In genomic region chr10:61784354-61785131, GRCh38 we compare ENCODE assay signal across 20 cellular contexts.
DNase-seq lines count a peak whose midpoint lies in the region; ATAC-seq and TF ChIP-seq lines count a peak whose summit lies in the region.
"Had no signal": no experiment of that assay in that cellular context is flagged by ENCODE, and none has a peak within 500 bp of the region (broad histone marks: within the 10 kb centered on the region; RNA-seq: fewer than 3 reads in every experiment).

No MANE protein-coding gene starts in this region.

- H3K36me3 Mint-ChIP-seq in activated CD4-positive, alpha-beta T cell treated with anti-CD3 and anti-CD28 coated beads, Interleukin-2, amount 10 ng/mL, durations not matched to agents 24 days and 14 days (ENCODE audit: low read depth) = peaks cover 3% of the 10 kb centered on the region
- H3K36me3 Mint-ChIP-seq in T-helper 2 cell treated with Interferon-gamma antibody and Interleukin-4, amounts not matched to agents 5 μg/mL and 100 μg/mL, for 36 hours (ENCODE audit: low read depth) = peaks cover 12% of the 10 kb centered on the region
- no peaks in the 10 kb centered on the region for H3K36me3 Mint-ChIP-seq in activated naive CD4-positive, alpha-beta T cell treated with anti-CD3 and anti-CD28 coated beads, Interleukin-2, amount 50 U/mL, for 72 hours
- H3K36me3 Mint-ChIP-seq: activated naive CD4-positive, alpha-beta T cell treated with anti-CD3 and anti-CD28 coated beads, Interleukin-2, amount 50 U/mL, for 24 hours; CD14-positive monocyte; WTC11 had no signal

- H3K4me3 Mint-ChIP-seq in activated CD4-positive, alpha-beta T cell treated with anti-CD3 and anti-CD28 coated beads, Interleukin-2, amount 10 ng/mL, durations not matched to agents 24 days and 14 days = peak overlapping the region; percentile 22
- H3K4me3 Mint-ChIP-seq in T-helper 2 cell treated with Interferon-gamma antibody and Interleukin-4, amounts not matched to agents 5 μg/mL and 100 μg/mL, for 36 hours = peak overlapping the region; percentile 50
- H3K4me3 Mint-ChIP-seq: activated naive CD4-positive, alpha-beta T cell treated with anti-CD3 and anti-CD28 coated beads, Interleukin-2, amount 50 U/mL, for 24 hours; CD14-positive monocyte; WTC11 had no signal

- peaks cover 19% of the 10 kb centered on the region for H3K4me1 ChIP-seq in osteoblast (ENCODE audit: insufficient read depth, low read length)
- H3K4me1 ChIP-seq in transverse colon = peaks cover 0 to 16% (median 3%) of the 10 kb centered on the region in 4 donors
- H3K4me1 ChIP-seq: body of pancreas, parathyroid adenoma had no signal

- no peak overlapping the region for H3K27ac ChIP-seq in osteoblast (ENCODE audit: low read depth, low read length)
- H3K27ac ChIP-seq in transverse colon = no peak overlapping the region
- H3K27ac ChIP-seq: body of pancreas, coronary artery, hepatocyte, parathyroid adenoma, tibial nerve had no signal

- peak; percentile 69 for DNase-seq in activated CD4-positive, alpha-beta T cell treated with anti-CD3 and anti-CD28 coated beads, Interleukin-2, amount 10 ng/mL, durations not matched to agents 24 days and 14 days
- no peak for DNase-seq in activated CD4-positive, alpha-beta T cell treated with anti-CD3 and anti-CD28 coated beads for 1 hour
- DNase-seq in T-helper 2 cell treated with Interferon-gamma antibody and Interleukin-4, amounts not matched to agents 5 μg/mL and 100 μg/mL, for 36 hours (ENCODE audit: low spot score) = peak; percentile 66
- peak in 1 of 2 donors; percentile 38 for DNase-seq in activated naive CD4-positive, alpha-beta T cell treated with anti-CD3 and anti-CD28 coated beads, Interleukin-2, amount 50 U/mL, for 72 hours (ENCODE audit: low spot score in 2 of 2)
- DNase-seq in stimulated activated CD4-positive, alpha-beta T cell treated with anti-CD3 and anti-CD28 coated beads, Interleukin-4, amount 100 ng/mL, for 1 hour = peak; percentile 25
- DNase-seq in osteoblast (ENCODE audit: insufficient read length, low spot score, missing footprints) = no peak
- no peak for DNase-seq in transverse colon
- no peak for DNase-seq in central memory CD4-positive, alpha-beta T cell
- DNase-seq: body of pancreas, NCI-H1105, NCI-H69, SHP77 treated with DMSO at 0.1 percent for 48 hours had no signal

- H3K27me3 ChIP-seq in osteoblast (ENCODE audit: insufficient read depth, low read length) (no peaks in the 10 kb centered on the region), transverse colon (no peaks in the 10 kb centered on the region)
- H3K27me3 ChIP-seq: body of pancreas, hepatocyte, tibial nerve had no signal

- peaks cover 21% of the 10 kb centered on the region for H3K9me3 Mint-ChIP-seq in activated CD4-positive, alpha-beta T cell treated with anti-CD3 and anti-CD28 coated beads, Interleukin-2, amount 10 ng/mL, durations not matched to agents 24 days and 14 days
- peaks cover 24% of the 10 kb centered on the region for H3K9me3 Mint-ChIP-seq in T-helper 2 cell treated with Interferon-gamma antibody and Interleukin-4, amounts not matched to agents 5 μg/mL and 100 μg/mL, for 36 hours
- peaks cover 0 to 4% of the 10 kb centered on the region in 2 donors for H3K9me3 Mint-ChIP-seq in activated naive CD4-positive, alpha-beta T cell treated with anti-CD3 and anti-CD28 coated beads, Interleukin-2, amount 50 U/mL, for 72 hours
- H3K9me3 Mint-ChIP-seq: activated naive CD4-positive, alpha-beta T cell treated with anti-CD3 and anti-CD28 coated beads, Interleukin-2, amount 50 U/mL, for 24 hours; CD14-positive monocyte had no signal

- H3K79me2 ChIP-seq in osteoblast (ENCODE audit: insufficient read depth, low read length) = no peaks in the 10 kb centered on the region
- H3K79me2 ChIP-seq: hepatocyte, parathyroid adenoma had no signal

- no peaks in the 10 kb centered on the region for H4K20me1 ChIP-seq in osteoblast (ENCODE audit: insufficient read depth, low read length)

- H3K27ac Mint-ChIP-seq in activated CD4-positive, alpha-beta T cell treated with anti-CD3 and anti-CD28 coated beads, Interleukin-2, amount 10 ng/mL, durations not matched to agents 24 days and 14 days = peak overlapping the region; percentile 89
- peak overlapping the region; percentile 81 for H3K27ac Mint-ChIP-seq in T-helper 2 cell treated with Interferon-gamma antibody and Interleukin-4, amounts not matched to agents 5 μg/mL and 100 μg/mL, for 36 hours
- peak overlapping the region in 1 of 2 donors; percentile 80 for H3K27ac Mint-ChIP-seq in activated naive CD4-positive, alpha-beta T cell treated with anti-CD3 and anti-CD28 coated beads, Interleukin-2, amount 50 U/mL, for 72 hours
- H3K27ac Mint-ChIP-seq: activated naive CD4-positive, alpha-beta T cell treated with anti-CD3 and anti-CD28 coated beads, Interleukin-2, amount 50 U/mL, for 24 hours; CD14-positive monocyte; WTC11 had no signal

- ATAC-seq in activated naive CD4-positive, alpha-beta T cell treated with anti-CD3 and anti-CD28 coated beads, Interleukin-2, amount 50 U/mL, for 72 hours = peak; percentile 33 to 80
- ATAC-seq: body of pancreas, WTC11 had no signal

- H3K36me3 ChIP-seq in osteoblast (ENCODE audit: insufficient read depth, low read length) (no peaks in the 10 kb centered on the region), transverse colon (no peaks in the 10 kb centered on the region)
- H3K36me3 ChIP-seq: tibial nerve had no signal

- intact Hi-C loops in activated CD4-positive, alpha-beta T cell treated with anti-CD3 and anti-CD28 coated beads, Interleukin-2, amount 10 ng/mL, durations not matched to agents 24 days and 14 days (cut with micrococcal nuclease) = loop anchor here (2.0 to 5.0 kb wide), 4 partner anchors 20 to 1547 kb away; no protein-coding TSS in a partner anchor
- intact Hi-C loops in transverse colon (cut with DNase I; ENCODE audit: low total_unique reads) = no loop called here

- no peak overlapping the region for H3K4me3 ChIP-seq in osteoblast (ENCODE audit: insufficient read depth, low read length)
- H3K4me3 ChIP-seq in transverse colon = no peak overlapping the region
- H3K4me3 ChIP-seq: body of pancreas, coronary artery, hepatocyte, lung, tibial nerve had no signal

- TF ChIP-seq EP300 in transverse colon (IDR thresholded peaks at IDR 0.05; ENCODE audit: low read depth) = no peak

- H3K4me2 ChIP-seq in osteoblast (ENCODE audit: insufficient read depth, low read length) = no peak overlapping the region
- H3K4me2 ChIP-seq: hepatocyte had no signal

- H2AFZ ChIP-seq in osteoblast (ENCODE audit: low read length) = no peak overlapping the region
- H2AFZ ChIP-seq: hepatocyte, parathyroid adenoma had no signal

- no peaks in the 10 kb centered on the region for H3K27me3 Mint-ChIP-seq in activated CD4-positive, alpha-beta T cell treated with anti-CD3 and anti-CD28 coated beads, Interleukin-2, amount 10 ng/mL, durations not matched to agents 24 days and 14 days
- H3K27me3 Mint-ChIP-seq in T-helper 2 cell treated with Interferon-gamma antibody and Interleukin-4, amounts not matched to agents 5 μg/mL and 100 μg/mL, for 36 hours (ENCODE audit: low read depth) = no peaks in the 10 kb centered on the region
- H3K27me3 Mint-ChIP-seq: activated naive CD4-positive, alpha-beta T cell treated with anti-CD3 and anti-CD28 coated beads, Interleukin-2, amount 50 U/mL, for 24 hours had no signal

- in situ Hi-C loops in transverse colon (cut with MboI; ENCODE audit: low pct_ligation_motif_present in 1 of 4, low pct_unique_long_range_greater_than_20kb in 1 of 4, low sequenced_read_pairs in 3 of 4) = no loop called here

- peaks cover 61% of the 10 kb centered on the region for H3K4me1 Mint-ChIP-seq in activated CD4-positive, alpha-beta T cell treated with anti-CD3 and anti-CD28 coated beads, Interleukin-2, amount 10 ng/mL, durations not matched to agents 24 days and 14 days
- peaks cover 71% of the 10 kb centered on the region for H3K4me1 Mint-ChIP-seq in T-helper 2 cell treated with Interferon-gamma antibody and Interleukin-4, amounts not matched to agents 5 μg/mL and 100 μg/mL, for 36 hours (ENCODE audit: low read depth)

- TF ChIP-seq POLR2A in transverse colon (IDR thresholded peaks at IDR 0.05) = no peak

- 80 to 89% methylated on average over 5 to 9 of the region's 9 CpGs for WGBS in transverse colon (ENCODE audit: low coverage in 1 of 2), 2 donors

- H3K9me3 ChIP-seq in osteoblast (ENCODE audit: low read depth, low read length) (no peaks in the 10 kb centered on the region), transverse colon (no peaks in the 10 kb centered on the region)
- H3K9me3 ChIP-seq: body of pancreas, tibial nerve had no signal

- TF ChIP-seq CTCF in osteoblast (IDR thresholded peaks at IDR 0.05; ENCODE audit: extremely low read depth, low read depth, low read length) (no peak), transverse colon (IDR thresholded peaks at IDR 0.05) (no peak)

Comparison
In these comparisons a context has a peak if more than half of its experiments do, and no peak if none do; other contexts are left out.
1. DNase-seq: peak in activated CD4-positive, alpha-beta T cell treated with anti-CD3 and anti-CD28 coated beads, Interleukin-2, amount 10 ng/mL, durations not matched to agents 24 days and 14 days (single experiment), T-helper 2 cell treated with Interferon-gamma antibody and Interleukin-4, amounts not matched to agents 5 μg/mL and 100 μg/mL, for 36 hours (single experiment) and stimulated activated CD4-positive, alpha-beta T cell treated with anti-CD3 and anti-CD28 coated beads, Interleukin-4, amount 100 ng/mL, for 1 hour (single experiment); none in activated CD4-positive, alpha-beta T cell treated with anti-CD3 and anti-CD28 coated beads for 1 hour (single experiment), osteoblast (single experiment), transverse colon (single experiment) and central memory CD4-positive, alpha-beta T cell (single experiment).